19 cellular contexts compared by ENCODE assay signal in genomic region chr4:163269156-163269555, GRCh38.
DNase-seq lines count a peak whose midpoint lies in the region; ATAC-seq and TF ChIP-seq lines count a peak whose summit lies in the region.
"Had no signal": no experiment of that assay in that cellular context is flagged by ENCODE, and none has a peak within 500 bp of the region (broad histone marks: within the 10 kb centered on the region; RNA-seq: fewer than 3 reads in every experiment).

No MANE protein-coding gene starts in this region.

- H3K4me2 ChIP-seq in hepatocyte (no peak overlapping the region), GM23248 (ENCODE audit: unreplicated experiment) (no peak overlapping the region)

- DNase-seq in OCI-M2 (lab: John Stamatoyannopoulos, UW; ENCODE audit: unreplicated experiment), result peak; percentile 16
- peak; percentile 51 for DNase-seq in hepatocyte (ENCODE audit: low spot score)
- no peak for DNase-seq in nephron progenitor cell
- DNase-seq in T-helper 17 cell, result no peak
- no peak for DNase-seq in NCI-H69 (lab: John Stamatoyannopoulos, UW)
- no peak for DNase-seq in GM23248
- DNase-seq: ACHN; BE2C; C1 segment of cervical spinal cord; CD4-positive, CD25-positive, alpha-beta regulatory T cell; CD8-positive, alpha-beta memory T cell; COR-L47; DMS 273 treated with DMSO at 0.1 percent for 48 hours; DMS79; GDM1; GOT3; HFFc6 had no signal

- H3K27ac Mint-ChIP-seq in nephron progenitor cell (peak overlapping the region; percentile 85), T-helper 17 cell (no peak overlapping the region)
- H3K27ac Mint-ChIP-seq: CD4-positive, CD25-positive, alpha-beta regulatory T cell; HFFc6 had no signal

- H3K27me3 Mint-ChIP-seq in nephron progenitor cell (ENCODE audit: low read depth, poor library complexity) (peaks cover 6% of the 10 kb centered on the region), T-helper 17 cell (peaks cover 21% of the 10 kb centered on the region)
- H3K27me3 Mint-ChIP-seq: CD4-positive, CD25-positive, alpha-beta regulatory T cell had no signal

- H3K9me3 ChIP-seq in hepatocyte (ENCODE audit: low read depth), result no peaks in the 10 kb centered on the region
- no peaks in the 10 kb centered on the region for H3K9me3 ChIP-seq in T-helper 17 cell (ENCODE audit: control insufficient read depth, low read length, poor library complexity, severe bottlenecking)
- H3K9me3 ChIP-seq in GM23248 (ENCODE audit: low read depth), result no peaks in the 10 kb centered on the region
- H3K9me3 ChIP-seq: BE2C had no signal

- in situ Hi-C loops in GM23248 (cut with MboI), result no loop called here

- H2AFZ ChIP-seq in hepatocyte, result no peak overlapping the region
- no peak overlapping the region for H2AFZ ChIP-seq in GM23248

- H3F3A ChIP-seq in GM23248 (ENCODE audit: insufficient read depth), result no peaks in the 10 kb centered on the region

- H3K79me2 ChIP-seq in hepatocyte (no peaks in the 10 kb centered on the region), GM23248 (ENCODE audit: insufficient read depth) (no peaks in the 10 kb centered on the region)

- no peak for ATAC-seq in T-helper 17 cell
- ATAC-seq: HCT116 had no signal

- H4K20me1 ChIP-seq in hepatocyte (ENCODE audit: insufficient read depth, poor library complexity, severe bottlenecking), result no peaks in the 10 kb centered on the region
- H4K20me1 ChIP-seq in GM23248 (ENCODE audit: insufficient read depth), result no peaks in the 10 kb centered on the region

- peaks cover 35% of the 10 kb centered on the region for H3K4me1 Mint-ChIP-seq in nephron progenitor cell
- H3K4me1 Mint-ChIP-seq in T-helper 17 cell, result no peaks in the 10 kb centered on the region
- H3K4me1 Mint-ChIP-seq: CD4-positive, CD25-positive, alpha-beta regulatory T cell; CD8-positive, alpha-beta memory T cell had no signal

- H3K36me3 Mint-ChIP-seq in nephron progenitor cell (ENCODE audit: low read depth), result no peaks in the 10 kb centered on the region
- H3K36me3 Mint-ChIP-seq in T-helper 17 cell (ENCODE audit: low read depth), result no peaks in the 10 kb centered on the region
- H3K36me3 Mint-ChIP-seq: CD4-positive, CD25-positive, alpha-beta regulatory T cell; CD8-positive, alpha-beta memory T cell had no signal

- no peaks in the 10 kb centered on the region for H3K9me3 Mint-ChIP-seq in nephron progenitor cell
- H3K9me3 Mint-ChIP-seq: CD4-positive, CD25-positive, alpha-beta regulatory T cell had no signal

- H3K27me3 ChIP-seq in hepatocyte (no peaks in the 10 kb centered on the region), GM23248 (replicated peaks; ENCODE audit: insufficient read depth) (no peaks in the 10 kb centered on the region)
- H3K27me3 ChIP-seq: BE2C had no signal

- peak overlapping the region; percentile 28 for H3K27ac ChIP-seq in hepatocyte
- H3K27ac ChIP-seq in GM23248, result no peak overlapping the region
- H3K27ac ChIP-seq: HL-60 had no signal

- 53% methylated on average over 2 of the region's 2 CpGs for WGBS in hepatocyte (ENCODE audit: low lambda C conversion rate, missing lambda C conversion rate)
- 12 to 16% methylated on average over 2 of the region's 2 CpGs for WGBS in GM23248 (ENCODE audit: low coverage in 1 of 2, low lambda C conversion rate in 2 of 2, missing lambda C conversion rate in 2 of 2), 2 experiments

- H3K36me3 ChIP-seq in hepatocyte (replicated peaks; ENCODE audit: insufficient read depth, low read depth), result no peaks in the 10 kb centered on the region
- H3K36me3 ChIP-seq in GM23248 (ENCODE audit: low read depth), result no peaks in the 10 kb centered on the region
- H3K36me3 ChIP-seq: BE2C had no signal

- H3K4me3 ChIP-seq in hepatocyte, result no peak overlapping the region
- no peak overlapping the region for H3K4me3 ChIP-seq in GM23248

- H3K4me1 ChIP-seq in hepatocyte (ENCODE audit: insufficient read depth) (no peaks in the 10 kb centered on the region), GM23248 (ENCODE audit: insufficient read depth) (no peaks in the 10 kb centered on the region)
- H3K4me1 ChIP-seq: BE2C had no signal

- H3K9me2 ChIP-seq in hepatocyte (replicated peaks; ENCODE audit: insufficient read depth) (no peaks in the 10 kb centered on the region), GM23248 (ENCODE audit: insufficient read depth) (no peaks in the 10 kb centered on the region)

- TF ChIP-seq CTCF in hepatocyte (IDR thresholded peaks at IDR 0.05; ENCODE audit: poor library complexity) (no peak), nephron progenitor cell (IDR thresholded peaks at IDR 0.05) (no peak)

- H3K9ac ChIP-seq in GM23248, result no peak overlapping the region

- H3K4me3 Mint-ChIP-seq in nephron progenitor cell (peak overlapping the region; percentile 19), T-helper 17 cell (no peak overlapping the region)
- H3K4me3 Mint-ChIP-seq: CD4-positive, CD25-positive, alpha-beta regulatory T cell; CD8-positive, alpha-beta memory T cell; HFFc6 had no signal

Comparison
In these comparisons a context has a peak if more than half of its experiments do, and no peak if none do; other contexts are left out.
1. DNase-seq: peak in OCI-M2 (single experiment) and hepatocyte (single experiment); none in nephron progenitor cell (single experiment), T-helper 17 cell (0 of 3), NCI-H69 (single experiment) and GM23248 (single experiment).